ENCODE assay signal across 8 cellular contexts in genomic region chr12:119666900-119667576, GRCh38. TPM values are rescaled to one million over a fixed set of nuclear protein-coding genes. Genes with fewer than 3 reads are reported as not detected.
A peak's percentile ranks its signal among the peaks of the same experiment; 100 is the strongest.
DNase-seq lines count a peak whose midpoint lies in the region; ATAC-seq and TF ChIP-seq lines count a peak whose summit lies in the region.

No MANE protein-coding gene starts in this region.

- H2BK12ac ChIP-seq in mesenchymal stem cell (ENCODE audit: low read length in 2 of 2): no peak overlapping the region

- no peaks in the 10 kb centered on the region for H3K9me3 ChIP-seq in mesenchymal stem cell (ENCODE audit: control insufficient read depth, low read length)

- intact Hi-C loops in head of caudate nucleus (cut with DNase I): no loop called here

- H3K27me3 ChIP-seq in mesenchymal stem cell (ENCODE audit: control insufficient read depth in 1 of 2, insufficient read depth in 1 of 2, low read length in 2 of 2): peaks cover 0 to 5% of the 10 kb centered on the region in 2 experiments

- no peak overlapping the region for H4K8ac ChIP-seq in mesenchymal stem cell (ENCODE audit: low read length)

- peak overlapping the region; percentile 68 for H3K4me2 ChIP-seq in mesenchymal stem cell (ENCODE audit: low read length, poor library complexity, severe bottlenecking)

- H3K27ac ChIP-seq in mesenchymal stem cell (ENCODE audit: low read length, poor library complexity, severe bottlenecking): no peak overlapping the region

- no peak overlapping the region for H2AK5ac ChIP-seq in mesenchymal stem cell (ENCODE audit: low read length, severe bottlenecking)

- peaks cover under 1 to 15% of the 10 kb centered on the region in 2 experiments for H3K36me3 ChIP-seq in mesenchymal stem cell (ENCODE audit: control insufficient read depth in 1 of 2, insufficient read depth in 2 of 2, low read depth in 1 of 2, low read length in 2 of 2)

- H3K79me1 ChIP-seq in mesenchymal stem cell (replicated peaks; ENCODE audit: low read length, poor library complexity, severe bottlenecking): peaks cover under 1% of the 10 kb centered on the region

- DNase-seq in GM12865 (ENCODE audit: low read depth) (peak; percentile 74), astrocyte of the spinal cord (ENCODE audit: low read depth, low spot score) (no peak), mesenchymal stem cell (no peak), NCI-H2196 (lab: John Stamatoyannopoulos, UW; ENCODE audit: unreplicated experiment) (no peak), SW480 (ENCODE audit: low spot score) (no peak), DMS 273 (lab: John Stamatoyannopoulos, UW; ENCODE audit: unreplicated experiment) (no peak), head of caudate nucleus (no peak)

- H3K18ac ChIP-seq in mesenchymal stem cell (ENCODE audit: low read depth in 1 of 2, low read length in 2 of 2): no peak overlapping the region

- WGBS in mesenchymal stem cell: 45% methylated on average over 8 of the region's 9 CpGs

- H3K23ac ChIP-seq in mesenchymal stem cell (ENCODE audit: low read length in 2 of 2): no peak overlapping the region

- peaks cover 8% of the 10 kb centered on the region for H3K4me1 ChIP-seq in mesenchymal stem cell (ENCODE audit: control insufficient read depth, insufficient read depth, low read depth, low read length)

- ATAC-seq in HG03432 (IDR thresholded peaks at IDR 0.05; ENCODE audit: unreplicated experiment): peak; percentile 16

- H2BK15ac ChIP-seq in mesenchymal stem cell (ENCODE audit: low read depth, poor library complexity, severe bottlenecking): no peak overlapping the region

- no peak overlapping the region for H2BK5ac ChIP-seq in mesenchymal stem cell (ENCODE audit: low read depth, low read length, poor library complexity, severe bottlenecking)

- no peak overlapping the region for H4K91ac ChIP-seq in mesenchymal stem cell (ENCODE audit: low read length)

- H3K4me3 ChIP-seq in GM12865 (ENCODE audit: low read depth, low read length) (peak overlapping the region; percentile 71), astrocyte of the spinal cord (ENCODE audit: low read depth, low read length) (peak overlapping the region; percentile 99), mesenchymal stem cell (ENCODE audit: insufficient read depth in 1 of 2, low read depth in 1 of 2, low read length in 2 of 2) (peak overlapping the region in 1 of 2 experiments; percentile 90)

- in situ Hi-C loops in astrocyte of the spinal cord (cut with HindIII; ENCODE audit: low sequenced_read_pairs): no loop called here

- H2BK120ac ChIP-seq in mesenchymal stem cell (ENCODE audit: low read depth, low read length): no peak overlapping the region

- no peak overlapping the region for H3K14ac ChIP-seq in mesenchymal stem cell (ENCODE audit: low read length in 2 of 2)

- no peak for TF ChIP-seq CTCF in GM12865 (IDR thresholded peaks at IDR 0.05; ENCODE audit: insufficient read depth, low read depth, low read length, missing control alignments)
- TF ChIP-seq CTCF in astrocyte of the spinal cord (IDR thresholded peaks at IDR 0.05; ENCODE audit: low read depth, low read length): no peak

- H3K4ac ChIP-seq in mesenchymal stem cell (ENCODE audit: low read depth in 1 of 2, low read length in 2 of 2): no peak overlapping the region

- peak overlapping the region; percentile 72 for H3K9ac ChIP-seq in mesenchymal stem cell (ENCODE audit: low read length)

- H2AFZ ChIP-seq in mesenchymal stem cell (ENCODE audit: low read depth, low read length): no peak overlapping the region

RNA-seq across cellular contexts. Expression of gene PRKAB1, which starts 0.9 kb away (rescaled TPM):
- polyA plus RNA-seq in mesenchymal stem cell (2013, experiment 1 of 2): 23.6 TPM
- polyA plus RNA-seq in mesenchymal stem cell (2013, experiment 2 of 2): 28.1 TPM
